9 cellular contexts compared by ENCODE assay signal in the genomic region with DNA sequence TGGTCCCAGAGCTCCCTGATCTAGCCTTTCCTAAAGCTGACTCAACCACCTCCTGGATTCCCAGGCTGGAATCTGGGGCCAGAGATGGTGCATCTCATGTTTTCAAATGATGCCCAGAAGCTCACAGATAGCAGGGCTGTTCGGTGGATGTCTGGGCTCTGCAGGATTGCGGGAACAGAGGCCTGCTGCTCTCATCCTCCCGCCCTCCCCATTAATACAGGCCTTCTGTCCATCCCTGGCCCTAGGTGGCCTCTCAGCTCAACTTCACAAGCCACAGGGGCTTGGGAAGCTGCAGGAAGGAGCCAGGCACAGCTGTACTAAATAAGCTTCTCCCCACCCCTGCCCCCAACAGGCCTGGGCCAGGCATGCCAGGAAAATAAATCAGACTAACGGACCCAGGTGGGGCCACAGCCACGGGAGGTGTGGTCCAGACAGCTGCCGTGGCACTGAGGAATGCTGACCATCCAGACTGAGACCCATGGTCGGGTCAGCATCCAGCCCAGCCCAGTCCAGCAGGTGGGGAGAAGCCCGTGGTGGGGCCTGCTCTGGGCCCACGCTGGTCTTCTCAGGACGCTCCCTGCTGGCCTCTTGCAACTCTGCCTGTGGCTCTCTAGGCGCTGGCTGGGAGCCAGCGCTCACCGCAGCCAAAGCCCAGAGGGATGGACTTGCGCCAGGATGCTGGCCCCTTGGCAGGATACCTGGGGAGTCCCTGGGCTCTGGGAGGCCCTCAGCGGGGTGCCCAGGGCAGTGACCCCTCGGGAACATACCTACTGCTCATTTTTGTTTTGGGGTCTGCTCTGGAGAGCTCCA. TPM values are rescaled to one million over a fixed set of nuclear protein-coding genes. Genes with fewer than 3 reads are reported as not detected.
DNase-seq lines count a peak whose midpoint lies in the region; ATAC-seq and TF ChIP-seq lines count a peak whose summit lies in the region.
"Had no signal": no experiment of that assay in that cellular context is flagged by ENCODE, and none has a peak within 500 bp of the region (broad histone marks: within the 10 kb centered on the region; RNA-seq: fewer than 3 reads in every experiment).

No MANE protein-coding gene starts in this region.

- no peak for ATAC-seq in HG03354 (IDR thresholded peaks at IDR 0.05; ENCODE audit: poor library complexity, severe bottlenecking, unreplicated experiment)

- H3K9me2 ChIP-seq in GM23248 (ENCODE audit: insufficient read depth) = no peaks in the 10 kb centered on the region

- TF ChIP-seq EP300 in ovary (IDR thresholded peaks at IDR 0.05) = no peak

- H3K27ac ChIP-seq in GM23248 (no peak overlapping the region), ovary (peak overlapping the region in 1 of 2 donors; percentile 45), ascending aorta (no peak overlapping the region)

- H3K4me3 ChIP-seq in GM23248 (no peak overlapping the region), ovary (no peak overlapping the region), ascending aorta (no peak overlapping the region)

- in situ Hi-C loops in GM23248 (cut with MboI) = no loop called here

- no peak for TF ChIP-seq POLR2A in ovary (IDR thresholded peaks at IDR 0.05)

- H4K20me1 ChIP-seq in GM23248 (ENCODE audit: insufficient read depth) = no peaks in the 10 kb centered on the region

- no peak overlapping the region for H3K4me2 ChIP-seq in GM23248 (ENCODE audit: unreplicated experiment)

- DNase-seq in GM23248 = peak; percentile 42
- peak; percentile 42 for DNase-seq in NCI-H345 treated with DMSO at 0.1 percent for 48 hours (lab: John Stamatoyannopoulos, UW; ENCODE audit: unreplicated experiment)
- DNase-seq in dermis blood vessel endothelial cell = peak; percentile 50
- DNase-seq in ovary = peak; percentile 62 to 83 (median 71)
- DNase-seq in Ammon's horn (ENCODE audit: low spot score) = no peak
- no peak for DNase-seq in ascending aorta (ENCODE audit: low spot score in 2 of 2)
- no peak for DNase-seq in GOT3 (lab: John Stamatoyannopoulos, UW)

- H3K36me3 ChIP-seq in GM23248 (ENCODE audit: low read depth) (no peaks in the 10 kb centered on the region), ovary (no peaks in the 10 kb centered on the region), ascending aorta (no peaks in the 10 kb centered on the region)

- H3K27me3 ChIP-seq in GM23248 (replicated peaks; ENCODE audit: insufficient read depth) (peaks cover 9% of the 10 kb centered on the region; the same call in 1 of the 2 replicates), ovary (no peaks in the 10 kb centered on the region), ascending aorta (no peaks in the 10 kb centered on the region)

- H3F3A ChIP-seq in GM23248 (ENCODE audit: insufficient read depth) = no peaks in the 10 kb centered on the region

- no peak overlapping the region for H2AFZ ChIP-seq in GM23248

- WGBS in GM23248 (ENCODE audit: low coverage in 1 of 2, low lambda C conversion rate in 2 of 2, missing lambda C conversion rate in 2 of 2), 2 experiments = 34 to 42% methylated on average over 16 of the region's 16 CpGs
- 17 to 25% (median 20%) methylated on average over 14 to 16 of the region's 16 CpGs for WGBS in ovary, 3 donors

- TF ChIP-seq CTCF in ovary (IDR thresholded peaks at IDR 0.05) (no peak), ascending aorta (IDR thresholded peaks at IDR 0.05) (no peak)

- no peaks in the 10 kb centered on the region for H3K79me2 ChIP-seq in GM23248 (ENCODE audit: insufficient read depth)

- no peak overlapping the region for H3K9ac ChIP-seq in GM23248

- H3K9me3 ChIP-seq in GM23248 (ENCODE audit: low read depth) (no peaks in the 10 kb centered on the region), ovary (no peaks in the 10 kb centered on the region), ascending aorta (no peaks in the 10 kb centered on the region)

- no peaks in the 10 kb centered on the region for H3K4me1 ChIP-seq in GM23248 (ENCODE audit: insufficient read depth)
- no peaks in the 10 kb centered on the region for H3K4me1 ChIP-seq in ovary (ENCODE audit: insufficient read depth)
- H3K4me1 ChIP-seq in ascending aorta = peaks cover 0 to 3% of the 10 kb centered on the region in 2 donors

- intact Hi-C loops in ovary (cut with DNase I) = no loop called here
- intact Hi-C loops in ascending aorta (cut with DNase I) = no loop called here

RNA-seq across cellular contexts. Expression of gene YTHDF1, which starts 8.5 kb away (rescaled TPM):
- 20.4 and 22.5 TPM in 2 replicates for total RNA-seq in GM23248 (2014; rRNA removed; shearing (Covaris generic))
- polyA plus RNA-seq in GM23248 (2016; fragmentation: Nextera tagmentation; extraction: Ambion mirVana) = 16.7 and 26.0 TPM in 2 replicates
- total RNA-seq in dermis blood vessel endothelial cell = 18.4 and 28.1 TPM in 2 replicates
- total RNA-seq in ovary = 10 to 100 TPM; 17.6 to 39.4 (median 35.0) TPM
- 10 to 100 TPM; 17.0 to 30.5 TPM for polyA plus RNA-seq in ovary
- 14.2 TPM for total RNA-seq in ascending aorta

RNA-seq across cellular contexts. Expression of gene BIRC7, which starts 11.2 kb away (rescaled TPM):
- total RNA-seq in GM23248 (2014; rRNA removed; shearing (Covaris generic)) = not detected in 2 replicates
- not detected in 2 replicates for polyA plus RNA-seq in GM23248 (2016; fragmentation: Nextera tagmentation; extraction: Ambion mirVana)
- total RNA-seq in dermis blood vessel endothelial cell = not detected in 2 replicates
- total RNA-seq in ovary = 1 to 10 TPM in 1 of 7 donors, under 1 TPM in 1, not detected in 5; 0.60 to 1.1 TPM
- polyA plus RNA-seq in ovary = not detected
- not detected for total RNA-seq in ascending aorta
- total RNA-seq: endothelial cell of umbilical vein had no signal
- polyA plus RNA-seq: endothelial cell of umbilical vein had no signal

RNA-seq across cellular contexts. Expression of gene NKAIN4, which starts 29.8 kb away (rescaled TPM):
- not detected in 2 replicates for total RNA-seq in GM23248 (2014; rRNA removed; shearing (Covaris generic))
- polyA plus RNA-seq in GM23248 (2016; fragmentation: Nextera tagmentation; extraction: Ambion mirVana) = not detected in 2 replicates
- total RNA-seq in dermis blood vessel endothelial cell = not detected in 2 replicates
- under 1 TPM in 2 of 7 donors, not detected in 5; 0.18 to 0.24 TPM for total RNA-seq in ovary
- polyA plus RNA-seq in ovary = not detected
- total RNA-seq in ascending aorta = not detected
- total RNA-seq: endothelial cell of umbilical vein had no signal

RNA-seq across cellular contexts. Expression of gene ARFGAP1, which starts 48.1 kb away (rescaled TPM):
- total RNA-seq in GM23248 (2014; rRNA removed; shearing (Covaris generic)) = 88.5 and 105 TPM in 2 replicates
- polyA plus RNA-seq in GM23248 (2016; fragmentation: Nextera tagmentation; extraction: Ambion mirVana) (59.9 and 69.0 TPM in 2 replicates), ovary (10 to 100 TPM; 18.9 to 59.5 TPM)
- total RNA-seq in dermis blood vessel endothelial cell (60.0 and 70.8 TPM in 2 replicates), ovary (10 to 100 TPM; 40.2 to 80.2 (median 74.8) TPM), ascending aorta (57.0 TPM)

Comparison
In these comparisons a context has a peak if more than half of its experiments do, and no peak if none do; other contexts are left out.
1. DNase-seq: peak in GM23248 (single experiment), NCI-H345 treated with DMSO at 0.1 percent for 48 hours (single experiment), dermis blood vessel endothelial cell (single experiment) and ovary (5 of 5); none in Ammon's horn (single experiment), ascending aorta (0 of 2) and GOT3 (single experiment).